38 cellular contexts compared by ENCODE assay signal in genomic region chr14:71454010-71454409, GRCh38.
"Had no signal": no experiment of that assay in that cellular context is flagged by ENCODE, and none has a peak within 500 bp of the region (broad histone marks: within the 10 kb centered on the region; RNA-seq: fewer than 3 reads in every experiment).

No MANE protein-coding gene starts in this region.

- ATAC-seq: activated CD4-positive, alpha-beta T cell treated with anti-CD3 and anti-CD28 coated beads for 36 hours; activated CD4-positive, CD25-positive, alpha-beta regulatory T cell treated with anti-CD3 and anti-CD28 coated beads, Interleukin-2, amount 50 U/mL, for 24 hours; activated CD8-positive, alpha-beta memory T cell treated with anti-CD3 and anti-CD28 coated beads, Interleukin-2, amount 10 ng/mL, durations not matched to agents 7 days and 5 days; activated CD8-positive, alpha-beta T cell treated with anti-CD3 and anti-CD28 coated beads, Interleukin-2, amount 10 ng/mL, durations not matched to agents 7 days and 5 days; activated T-cell treated with anti-CD3 and anti-CD28 coated beads, Interleukin-2, amount 50 U/mL, for 4 hours; activated T-helper 17 cell treated with anti-CD3 and anti-CD28 coated beads, Interleukin-2, amount 50 U/mL, for 72 hours; body of pancreas; WTC11 had no signal

- H3K4me3 Mint-ChIP-seq: activated CD4-positive, alpha-beta memory T cell treated with anti-CD3 and anti-CD28 coated beads, Interleukin-2, amount 10 ng/mL, durations not matched to agents 7 days and 5 days; activated CD4-positive, alpha-beta T cell treated with anti-CD3 and anti-CD28 coated beads for 36 hours; activated CD4-positive, alpha-beta T cell treated with anti-CD3 and anti-CD28 coated beads, Interleukin-2, amount 10 ng/mL, durations not matched to agents 7 days and 5 days; activated CD8-positive, alpha-beta memory T cell treated with anti-CD3 and anti-CD28 coated beads, Interleukin-2, amount 10 ng/mL, durations not matched to agents 7 days and 5 days; activated CD8-positive, alpha-beta T cell treated with anti-CD3 and anti-CD28 coated beads, Interleukin-2, amount 10 ng/mL, durations not matched to agents 7 days and 5 days; activated naive CD4-positive, alpha-beta T cell treated with anti-CD3 and anti-CD28 coated beads for 36 hours; activated naive CD8-positive, alpha-beta T cell treated with anti-CD3 and anti-CD28 coated beads for 36 hours; activated T-cell treated with anti-CD3 and anti-CD28 coated beads, Interleukin-2, amount 50 U/mL, for 4 hours; activated T-cell treated with anti-CD3 and anti-CD28 coated beads, Interleukin-2, amount 50 U/mL, for 72 hours; activated T-helper 1 cell treated with anti-CD3 and anti-CD28 coated beads, Interleukin-12 subunit alpha, Interleukin-12 subunit beta, Interleukin-2, Interleukin-4 antibody, amounts not matched to agents 30 ng/mL and 10 ng/mL and 1 ng/mL, durations not matched to agents 14 hours and 24 hours and 36 hours; activated T-helper 17 cell treated with anti-CD3 and anti-CD28 coated beads, Interleukin-2, amount 50 U/mL, for 72 hours; T-helper 1 cell treated with Interleukin-12 subunit alpha and Interleukin-12 subunit beta and Interleukin-4 antibody, amounts not matched to agents 30 μg/mL and 1 μg/mL, for 36 hours; T-helper 2 cell treated with Interferon-gamma antibody and Interleukin-4, amounts not matched to agents 5 μg/mL and 100 μg/mL, for 36 hours; WTC11 had no signal

- H3K4me3 ChIP-seq: adrenal gland, body of pancreas, breast epithelium had no signal

- H3K9me3 Mint-ChIP-seq: activated CD4-positive, alpha-beta memory T cell treated with anti-CD3 and anti-CD28 coated beads, Interleukin-2, amount 10 ng/mL, durations not matched to agents 7 days and 5 days; activated naive CD4-positive, alpha-beta T cell treated with anti-CD3 and anti-CD28 coated beads for 36 hours; activated naive CD4-positive, alpha-beta T cell treated with anti-CD3 and anti-CD28 coated beads, Interleukin-2, amount 50 U/mL, for 72 hours; activated naive CD8-positive, alpha-beta T cell treated with anti-CD3 and anti-CD28 coated beads for 36 hours; activated T-cell treated with anti-CD3 and anti-CD28 coated beads, Interleukin-2, amount 50 U/mL, for 4 hours; activated T-cell treated with anti-CD3 and anti-CD28 coated beads, Interleukin-2, amount 50 U/mL, for 72 hours; activated T-helper 1 cell treated with anti-CD3 and anti-CD28 coated beads, Interleukin-12 subunit alpha, Interleukin-12 subunit beta, Interleukin-2, Interleukin-4 antibody, amounts not matched to agents 30 ng/mL and 10 ng/mL and 1 ng/mL, durations not matched to agents 14 hours and 24 hours and 36 hours; activated T-helper 17 cell treated with anti-CD3 and anti-CD28 coated beads, Interleukin-2, amount 50 U/mL, for 72 hours; T-helper 1 cell treated with Interleukin-12 subunit alpha and Interleukin-12 subunit beta and Interleukin-4 antibody, amounts not matched to agents 30 μg/mL and 1 μg/mL, for 36 hours had no signal

- H3K9me3 ChIP-seq: adrenal gland, body of pancreas, breast epithelium had no signal

- H3K36me3 Mint-ChIP-seq: activated naive CD4-positive, alpha-beta T cell treated with anti-CD3 and anti-CD28 coated beads, Interleukin-2, amount 50 U/mL, for 72 hours had no signal

- FAIRE-seq: astrocyte, TTC549 had no signal

- H3K27ac ChIP-seq: adrenal gland, body of pancreas, brain microvascular endothelial cell, breast epithelium, WERI-Rb-1 had no signal

- H3K27me3 ChIP-seq: adrenal gland, body of pancreas, brain microvascular endothelial cell, breast epithelium had no signal

- H3K27me3 Mint-ChIP-seq: activated CD4-positive, alpha-beta memory T cell treated with anti-CD3 and anti-CD28 coated beads, Interleukin-2, amount 10 ng/mL, durations not matched to agents 7 days and 5 days; activated CD4-positive, alpha-beta T cell treated with anti-CD3 and anti-CD28 coated beads for 36 hours; activated CD4-positive, alpha-beta T cell treated with anti-CD3 and anti-CD28 coated beads, Interleukin-2, amount 10 ng/mL, durations not matched to agents 7 days and 5 days; activated CD8-positive, alpha-beta memory T cell treated with anti-CD3 and anti-CD28 coated beads, Interleukin-2, amount 10 ng/mL, durations not matched to agents 7 days and 5 days; activated naive CD8-positive, alpha-beta T cell treated with anti-CD3 and anti-CD28 coated beads for 36 hours; activated T-helper 17 cell treated with anti-CD3 and anti-CD28 coated beads, Interleukin-2, amount 50 U/mL, for 72 hours had no signal

- H3K4me1 ChIP-seq: breast epithelium had no signal

- H3K36me3 ChIP-seq: adrenal gland, brain microvascular endothelial cell, breast epithelium, WERI-Rb-1 had no signal

- H3K27ac Mint-ChIP-seq: activated CD4-positive, alpha-beta memory T cell treated with anti-CD3 and anti-CD28 coated beads, Interleukin-2, amount 10 ng/mL, durations not matched to agents 7 days and 5 days; activated CD4-positive, alpha-beta T cell treated with anti-CD3 and anti-CD28 coated beads for 36 hours; activated CD4-positive, alpha-beta T cell treated with anti-CD3 and anti-CD28 coated beads, Interleukin-2, amount 10 ng/mL, durations not matched to agents 7 days and 5 days; activated CD8-positive, alpha-beta memory T cell treated with anti-CD3 and anti-CD28 coated beads, Interleukin-2, amount 10 ng/mL, durations not matched to agents 7 days and 5 days; activated CD8-positive, alpha-beta T cell treated with anti-CD3 and anti-CD28 coated beads, Interleukin-2, amount 10 ng/mL, durations not matched to agents 7 days and 5 days; activated naive CD4-positive, alpha-beta T cell treated with anti-CD3 and anti-CD28 coated beads for 36 hours; activated naive CD4-positive, alpha-beta T cell treated with anti-CD3 and anti-CD28 coated beads, Interleukin-2, amount 50 U/mL, for 72 hours; activated naive CD8-positive, alpha-beta T cell treated with anti-CD3 and anti-CD28 coated beads for 36 hours; activated T-cell treated with anti-CD3 and anti-CD28 coated beads, Interleukin-2, amount 50 U/mL, for 72 hours; activated T-helper 1 cell treated with anti-CD3 and anti-CD28 coated beads, Interleukin-12 subunit alpha, Interleukin-12 subunit beta, Interleukin-2, Interleukin-4 antibody, amounts not matched to agents 30 ng/mL and 10 ng/mL and 1 ng/mL, durations not matched to agents 14 hours and 24 hours and 36 hours; activated T-helper 17 cell treated with anti-CD3 and anti-CD28 coated beads, Interleukin-2, amount 50 U/mL, for 72 hours; T-helper 1 cell treated with Interleukin-12 subunit alpha and Interleukin-12 subunit beta and Interleukin-4 antibody, amounts not matched to agents 30 μg/mL and 1 μg/mL, for 36 hours; T-helper 2 cell treated with Interferon-gamma antibody and Interleukin-4, amounts not matched to agents 5 μg/mL and 100 μg/mL, for 36 hours had no signal

- DNase-seq: activated CD4-positive, alpha-beta memory T cell treated with anti-CD3 and anti-CD28 coated beads, Interleukin-2, amount 10 ng/mL, durations not matched to agents 7 days and 5 days; activated CD4-positive, alpha-beta T cell treated with anti-CD3 and anti-CD28 coated beads for 1 hour; activated CD4-positive, alpha-beta T cell treated with anti-CD3 and anti-CD28 coated beads for 36 hours; activated CD4-positive, alpha-beta T cell treated with anti-CD3 and anti-CD28 coated beads for 48 hours; activated CD4-positive, alpha-beta T cell treated with anti-CD3 and anti-CD28 coated beads, Interleukin-2, amount 10 ng/mL, durations not matched to agents 7 days and 5 days; activated CD4-positive, alpha-beta T cell treated with anti-CD3 and anti-CD28 coated beads, Interleukin-2, amount 50 U/mL, for 48 hours; activated CD4-positive, CD25-positive, alpha-beta regulatory T cell; activated CD8-positive, alpha-beta memory T cell treated with anti-CD3 and anti-CD28 coated beads for 24 hours; activated CD8-positive, alpha-beta memory T cell treated with anti-CD3 and anti-CD28 coated beads, Interleukin-2, amount 10 ng/mL, durations not matched to agents 7 days and 5 days; activated CD8-positive, alpha-beta memory T cell treated with anti-CD3 and anti-CD28 coated beads, Interleukin-2, amount 50 U/mL, for 48 hours; activated CD8-positive, alpha-beta T cell treated with anti-CD3 and anti-CD28 coated beads, Interleukin-2, amount 10 ng/mL, durations not matched to agents 7 days and 5 days; activated effector memory CD4-positive, alpha-beta T cell treated with anti-CD3 and anti-CD28 coated beads, Interleukin-2, amount 50 U/mL, for 16 hours; activated gamma-delta T cell treated with Interleukin-2 at 50 U/mL for 16 hours; activated naive CD4-positive, alpha-beta T cell; activated naive CD4-positive, alpha-beta T cell treated with anti-CD3 and anti-CD28 coated beads for 36 hours; activated naive CD4-positive, alpha-beta T cell treated with anti-CD3 and anti-CD28 coated beads, Interleukin-2, amount 50 U/mL, for 16 hours; activated naive CD8-positive, alpha-beta T cell treated with anti-CD3 and anti-CD28 coated beads for 36 hours; activated T-cell treated with anti-CD3 and anti-CD28 coated beads, Interleukin-2, amount 50 U/mL, for 4 hours; activated T-cell treated with anti-CD3 and anti-CD28 coated beads, Interleukin-2, amount 50 U/mL, for 72 hours; adrenal gland; amniotic stem cell; aorta; body of pancreas; brain microvascular endothelial cell; central memory CD4-positive, alpha-beta T cell; T-helper 1 cell; T-helper 9 cell; WERI-Rb-1 had no signal
